ENCODE assay signal across 22 cellular contexts in genomic region chr20:56111951-56112730, GRCh38.
A peak's percentile ranks its signal among the peaks of the same experiment; 100 is the strongest.
DNase-seq lines count a peak whose midpoint lies in the region; ATAC-seq and TF ChIP-seq lines count a peak whose summit lies in the region.
"Had no signal": no experiment of that assay in that cellular context is flagged by ENCODE, and none has a peak within 500 bp of the region (broad histone marks: within the 10 kb centered on the region; RNA-seq: fewer than 3 reads in every experiment).

No MANE protein-coding gene starts in this region.

- ATAC-seq in GM18873 (IDR thresholded peaks at IDR 0.05; ENCODE audit: low FRiP score, unreplicated experiment) (no peak), HG02610 (IDR thresholded peaks at IDR 0.05; ENCODE audit: unreplicated experiment) (no peak)
- ATAC-seq: activated CD4-positive, CD25-positive, alpha-beta regulatory T cell treated with anti-CD3 and anti-CD28 coated beads, Interleukin-2, amount 50 U/mL, for 24 hours had no signal

- no peak for TF ChIP-seq CTCF in NB4 (IDR thresholded peaks at IDR 0.05; ENCODE audit: low read depth, low read length)

- no peak overlapping the region for H3K4me3 ChIP-seq in NB4 (ENCODE audit: low read depth, low read length)
- H3K4me3 ChIP-seq: hepatocyte, Peyer's patch, stomach had no signal

- DNase-seq in NB4 (ENCODE audit: low read depth) (peak; percentile 35), astrocyte of the hippocampus (ENCODE audit: low read depth, low spot score) (peak; percentile 34), middle frontal gyrus (ENCODE audit: extremely low spot score, low spot score) (peak; percentile 37), NCI-H82 (lab: John Stamatoyannopoulos, UW) (no peak), dedifferentiated amniotic fluid mesenchymal stem cell (ENCODE audit: extremely low spot score) (no peak)
- DNase-seq: activated CD4-positive, alpha-beta memory T cell treated with anti-CD3 and anti-CD28 coated beads for 36 hours; activated CD8-positive, alpha-beta memory T cell treated with anti-CD3 and anti-CD28 coated beads, Interleukin-2, amount 50 U/mL, for 4 hours; activated naive CD4-positive, alpha-beta T cell treated with anti-CD3 and anti-CD28 coated beads, Interleukin-2, amount 10 ng/mL, durations not matched to agents 7 days and 5 days; effector memory CD4-positive, alpha-beta T cell; immature natural killer cell; IMR-90; mesenchymal stem cell; NCI-H2029; NCI-H526 treated with DMSO at 0.1 percent for 48 hours; Peyer's patch; stomach; T-helper 1 cell; trophoblast cell had no signal

- no peak for TF ChIP-seq POLR2A in NB4 (IDR thresholded peaks at IDR 0.05; ENCODE audit: extremely low read depth, insufficient read length)

Comparison
In these comparisons a context has a peak if more than half of its experiments do, and no peak if none do; other contexts are left out.
1. DNase-seq: peak in NB4 (single experiment), astrocyte of the hippocampus (single experiment) and middle frontal gyrus (single experiment); none in NCI-H82 (single experiment) and dedifferentiated amniotic fluid mesenchymal stem cell (single experiment).